ENCODE assay signal across 18 cellular contexts in the genomic region with DNA sequence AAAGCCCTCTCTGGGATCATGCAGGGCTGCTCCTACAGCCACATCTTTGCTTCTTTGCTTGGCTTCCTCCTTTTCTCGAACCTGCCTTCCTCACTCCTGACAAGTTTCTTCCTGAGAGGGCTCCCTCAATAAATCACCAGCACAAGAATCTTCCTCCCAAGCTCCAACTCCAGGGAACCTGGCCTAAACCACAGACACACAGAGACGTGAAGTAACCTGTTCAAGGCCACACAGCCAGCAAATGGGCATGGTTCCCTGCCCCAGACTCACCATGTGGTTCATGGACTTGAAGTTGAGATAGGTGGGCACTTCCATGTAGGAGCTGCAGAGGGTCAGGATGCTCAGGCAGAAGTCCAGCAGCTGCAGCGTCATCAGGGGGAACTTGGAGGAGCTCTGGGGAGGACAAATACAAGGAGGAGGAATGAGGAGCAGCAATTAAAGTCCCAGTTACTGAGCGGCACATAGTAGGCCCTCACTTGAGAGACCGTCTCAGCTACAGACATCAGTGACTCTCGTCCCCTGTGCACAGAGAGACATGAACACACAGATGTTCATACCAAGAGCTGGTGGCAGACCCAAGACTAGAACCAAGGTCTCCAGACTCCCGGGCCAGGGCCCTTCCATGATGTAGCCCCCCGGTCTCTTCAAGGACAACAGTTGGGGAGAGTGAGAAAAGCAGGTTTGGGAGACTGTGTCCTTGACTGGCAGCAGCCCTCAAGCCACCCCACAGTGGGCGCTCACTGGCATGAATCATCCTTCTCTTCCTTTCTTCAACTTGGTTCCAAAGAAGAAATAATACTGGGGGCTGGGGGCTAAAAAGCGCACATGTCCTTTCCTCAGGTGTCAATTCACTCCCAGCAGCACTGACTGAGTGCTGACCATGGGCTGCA. TPM values are rescaled to one million over a fixed set of nuclear protein-coding genes. Genes with fewer than 3 reads are reported as not detected.
DNase-seq lines count a peak whose midpoint lies in the region; ATAC-seq and TF ChIP-seq lines count a peak whose summit lies in the region.
"Had no signal": no experiment of that assay in that cellular context is flagged by ENCODE, and none has a peak within 500 bp of the region (broad histone marks: within the 10 kb centered on the region; RNA-seq: fewer than 3 reads in every experiment).

No MANE protein-coding gene starts in this region.

- TF ChIP-seq CTCF in spleen (IDR thresholded peaks at IDR 0.05 in 8 of 11, conservative IDR thresholded peaks at IDR 0.05 in 3 of 11) (no peak), vagina (IDR thresholded peaks at IDR 0.05) (no peak)

- in situ Hi-C loops in HAP-1 (cut with MboI; ENCODE audit: low sequenced_read_pairs) = no loop called here

- peak overlapping the region; percentile 80 for H3K27ac Mint-ChIP-seq in activated naive CD4-positive, alpha-beta T cell treated with anti-CD3 and anti-CD28 coated beads for 36 hours
- peak overlapping the region; percentile 70 for H3K27ac Mint-ChIP-seq in activated CD4-positive, alpha-beta memory T cell treated with anti-CD3 and anti-CD28 coated beads for 36 hours
- peak overlapping the region; percentile 88 to 99 for H3K27ac Mint-ChIP-seq in effector memory CD8-positive, alpha-beta T cell
- H3K27ac Mint-ChIP-seq: mesothelial cell of epicardium, WTC11 had no signal

- no peak overlapping the region for H3K4me3 ChIP-seq in spleen
- H3K4me3 ChIP-seq in vagina = no peak overlapping the region
- H3K4me3 ChIP-seq in HAP-1 = no peak overlapping the region

- H3K4me3 Mint-ChIP-seq in activated naive CD4-positive, alpha-beta T cell treated with anti-CD3 and anti-CD28 coated beads for 36 hours = no peak overlapping the region
- no peak overlapping the region for H3K4me3 Mint-ChIP-seq in activated CD4-positive, alpha-beta memory T cell treated with anti-CD3 and anti-CD28 coated beads for 36 hours
- peak overlapping the region in 1 of 2 donors; percentile 24 for H3K4me3 Mint-ChIP-seq in effector memory CD8-positive, alpha-beta T cell
- H3K4me3 Mint-ChIP-seq: mesothelial cell of epicardium, WTC11 had no signal

- intact Hi-C loops in activated naive CD4-positive, alpha-beta T cell treated with anti-CD3 and anti-CD28 coated beads for 36 hours (cut with micrococcal nuclease) = no loop called here
- intact Hi-C loops in activated CD4-positive, alpha-beta memory T cell treated with anti-CD3 and anti-CD28 coated beads for 36 hours (cut with micrococcal nuclease) = no loop called here
- intact Hi-C loops in spleen (cut with DNase I; ENCODE audit: low total_unique reads) (no loop called here), vagina (cut with DNase I) (no loop called here)

- TF ChIP-seq POLR2A in spleen (IDR thresholded peaks at IDR 0.05) (no peak), vagina (IDR thresholded peaks at IDR 0.05) (no peak)

- no peaks in the 10 kb centered on the region for H3K27me3 Mint-ChIP-seq in activated naive CD4-positive, alpha-beta T cell treated with anti-CD3 and anti-CD28 coated beads for 36 hours (ENCODE audit: low read depth)
- no peaks in the 10 kb centered on the region for H3K27me3 Mint-ChIP-seq in activated CD4-positive, alpha-beta memory T cell treated with anti-CD3 and anti-CD28 coated beads for 36 hours
- H3K27me3 Mint-ChIP-seq in effector memory CD8-positive, alpha-beta T cell = no peaks in the 10 kb centered on the region

- peaks cover 28 to 92% (median 45%) of the 10 kb centered on the region in 6 donors for H3K4me1 ChIP-seq in spleen
- no peaks in the 10 kb centered on the region for H3K4me1 ChIP-seq in vagina
- no peaks in the 10 kb centered on the region for H3K4me1 ChIP-seq in HAP-1
- H3K4me1 ChIP-seq: Caco-2 had no signal

- POLR2A ChIA-PET in activated CD4-positive, alpha-beta memory T cell treated with anti-CD3 and anti-CD28 coated beads for 36 hours (lab: Charles Lee) = no interaction called here

- H3K27me3 ChIP-seq in spleen (replicated peaks in 1 of 7) = no peaks in the 10 kb centered on the region
- H3K27me3 ChIP-seq in vagina = no peaks in the 10 kb centered on the region
- H3K27me3 ChIP-seq in HAP-1 (ENCODE audit: low read depth) = no peaks in the 10 kb centered on the region

- no peaks in the 10 kb centered on the region for H3K9me3 Mint-ChIP-seq in activated naive CD4-positive, alpha-beta T cell treated with anti-CD3 and anti-CD28 coated beads for 36 hours
- no peaks in the 10 kb centered on the region for H3K9me3 Mint-ChIP-seq in activated CD4-positive, alpha-beta memory T cell treated with anti-CD3 and anti-CD28 coated beads for 36 hours
- H3K9me3 Mint-ChIP-seq in effector memory CD8-positive, alpha-beta T cell = no peaks in the 10 kb centered on the region
- H3K9me3 Mint-ChIP-seq: WTC11 had no signal

- WGBS in spleen, 5 donors = 85 to 92% (median 89%) methylated on average over 10 of the region's 10 CpGs

- CTCF ChIA-PET in activated naive CD4-positive, alpha-beta T cell treated with anti-CD3 and anti-CD28 coated beads for 36 hours (lab: Charles Lee) = interaction anchor here (1.2 kb wide), 1 partner anchor 43 kb away, joined by 3 read pairs; no protein-coding TSS in a partner anchor
- CTCF ChIA-PET in activated CD4-positive, alpha-beta memory T cell treated with anti-CD3 and anti-CD28 coated beads for 36 hours (lab: Charles Lee) = interaction anchor here (0.8 to 2.1 kb wide), 2 partner anchors 41 to 43 kb away, joined by 3 to 8 read pairs; no protein-coding TSS in a partner anchor

- peaks cover 62% of the 10 kb centered on the region for H3K36me3 Mint-ChIP-seq in activated naive CD4-positive, alpha-beta T cell treated with anti-CD3 and anti-CD28 coated beads for 36 hours (ENCODE audit: low read depth)
- peaks cover 71% of the 10 kb centered on the region for H3K36me3 Mint-ChIP-seq in activated CD4-positive, alpha-beta memory T cell treated with anti-CD3 and anti-CD28 coated beads for 36 hours
- peaks cover 98% of the 10 kb centered on the region for H3K36me3 Mint-ChIP-seq in effector memory CD8-positive, alpha-beta T cell (ENCODE audit: insufficient read depth)
- H3K36me3 Mint-ChIP-seq: mesothelial cell of epicardium, WTC11 had no signal

- H3K4me1 Mint-ChIP-seq in activated naive CD4-positive, alpha-beta T cell treated with anti-CD3 and anti-CD28 coated beads for 36 hours (ENCODE audit: low read depth) = peaks cover 45% of the 10 kb centered on the region
- H3K4me1 Mint-ChIP-seq in activated CD4-positive, alpha-beta memory T cell treated with anti-CD3 and anti-CD28 coated beads for 36 hours (ENCODE audit: low read depth) = peaks cover 47% of the 10 kb centered on the region
- H3K4me1 Mint-ChIP-seq in effector memory CD8-positive, alpha-beta T cell (ENCODE audit: low read depth in 2 of 2) = peaks cover 58 to 64% of the 10 kb centered on the region in 2 donors
- H3K4me1 Mint-ChIP-seq: mesothelial cell of epicardium had no signal

- no peak for DNase-seq in activated naive CD4-positive, alpha-beta T cell treated with anti-CD3 and anti-CD28 coated beads for 36 hours
- DNase-seq in activated naive CD4-positive, alpha-beta T cell treated with Interleukin-2 at 50 U/mL for 16 hours = no peak
- DNase-seq in activated CD4-positive, alpha-beta memory T cell treated with anti-CD3 and anti-CD28 coated beads for 36 hours = no peak
- no peak for DNase-seq in effector memory CD8-positive, alpha-beta T cell
- DNase-seq in spleen (no peak), vagina (ENCODE audit: extremely low spot score in 2 of 2) (no peak), HAP-1 (ENCODE audit: low spot score in 2 of 2) (no peak)
- DNase-seq: amygdala; Caco-2; left cardiac atrium; NCI-H2029; NCI-H526; Right ventricle myocardium superior; stimulated activated CD4-positive, alpha-beta T cell treated with anti-CD3 and anti-CD28 coated beads, Interleukin-2, amount 100 ng/mL, for 24 hours had no signal

- no peaks in the 10 kb centered on the region for H3K9me3 ChIP-seq in spleen
- no peaks in the 10 kb centered on the region for H3K9me3 ChIP-seq in vagina
- H3K9me3 ChIP-seq in HAP-1 = no peaks in the 10 kb centered on the region
- H3K9me3 ChIP-seq: Caco-2 had no signal

- H3K27ac ChIP-seq in spleen (peak overlapping the region in 5 of 8 donors; percentile 13 to 99 (median 99)), vagina (no peak overlapping the region)

- peaks cover 4 to 97% (median 86%) of the 10 kb centered on the region in 6 donors for H3K36me3 ChIP-seq in spleen
- no peaks in the 10 kb centered on the region for H3K36me3 ChIP-seq in vagina
- H3K36me3 ChIP-seq in HAP-1 (replicated peaks) = no peaks in the 10 kb centered on the region

- ATAC-seq in effector memory CD8-positive, alpha-beta T cell (replicated peaks) = no peak
- ATAC-seq in HG02759 (IDR thresholded peaks at IDR 0.05; ENCODE audit: unreplicated experiment) = no peak
- ATAC-seq: left cardiac atrium, sciatic nerve had no signal

RNA-seq across cellular contexts. Expression of a gene that starts 15.5 kb away (rescaled TPM):
- total RNA-seq in activated naive CD4-positive, alpha-beta T cell treated with anti-CD3 and anti-CD28 coated beads for 36 hours = under 1 TPM; 0.36 to 0.37 TPM
- total RNA-seq in activated CD4-positive, alpha-beta memory T cell treated with anti-CD3 and anti-CD28 coated beads for 36 hours = under 1 TPM in 1 of 2 experiments, not detected in 1; 0.34 TPM
- total RNA-seq in spleen = 1 to 10 TPM in 1 of 7 donors, under 1 TPM in 5, not detected in 1; 0.30 to 1.1 (median 0.69) TPM
- polyA plus RNA-seq in spleen = under 1 TPM; 0.04 to 0.08 (median 0.06) TPM
- total RNA-seq in vagina = 0.49 TPM
- total RNA-seq: Caco-2, left cardiac atrium, Right ventricle myocardium superior had no signal

RNA-seq across cellular contexts. Expression of a gene that starts 18.7 kb away (rescaled TPM):
- total RNA-seq in activated naive CD4-positive, alpha-beta T cell treated with anti-CD3 and anti-CD28 coated beads for 36 hours = 100 to 1,000 TPM; 205 to 208 TPM
- 100 to 1,000 TPM; 190 to 196 TPM for total RNA-seq in activated CD4-positive, alpha-beta memory T cell treated with anti-CD3 and anti-CD28 coated beads for 36 hours
- total RNA-seq in spleen = 100 to 1,000 TPM; 473 to 747 (median 586) TPM
- polyA plus RNA-seq in spleen = 100 to 1,000 TPM; 419 to 691 (median 502) TPM
- 39.8 TPM for total RNA-seq in vagina
- total RNA-seq: Caco-2, mesothelial cell of epicardium had no signal
